In the genomic region with DNA sequence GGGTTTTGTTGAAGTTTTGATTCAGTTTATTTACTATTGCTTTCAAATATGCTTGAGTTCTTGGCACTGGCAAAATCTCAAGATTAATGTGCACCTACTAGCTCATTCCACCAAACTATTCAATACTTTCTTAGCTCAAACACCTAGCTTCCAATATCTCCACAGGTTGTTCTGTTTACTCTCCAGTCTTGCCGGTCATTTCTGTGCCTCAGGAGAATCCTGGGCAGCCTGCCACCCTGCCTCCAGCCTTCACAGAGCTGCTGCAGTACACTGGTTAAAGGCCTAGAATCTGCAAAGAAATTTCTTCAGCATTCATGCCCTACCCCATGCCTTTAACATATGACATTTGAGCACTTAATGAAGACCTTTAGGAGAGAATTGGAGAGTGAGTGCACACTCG, we compare ENCODE assay signal across 19 cellular contexts.
"Had no signal": no experiment of that assay in that cellular context is flagged by ENCODE, and none has a peak within 500 bp of the region (broad histone marks: within the 10 kb centered on the region; RNA-seq: fewer than 3 reads in every experiment).

No MANE protein-coding gene starts in this region.

- FAIRE-seq: small intestine had no signal

- H3K36me3 Mint-ChIP-seq: brain; natural killer cell treated with Interleukin-12 subunit alpha and Interleukin-12 subunit beta and Interleukin-15 and Interleukin-18, amount 100 ng/mL, for 72 hours; type B pancreatic cell had no signal

- ATAC-seq: activated CD4-positive, CD25-positive, alpha-beta regulatory T cell treated with anti-CD3 and anti-CD28 coated beads, Interleukin-2, amount 50 U/mL, for 24 hours; esophagus mucosa; natural killer cell treated with Interleukin-12 subunit alpha and Interleukin-12 subunit beta and Interleukin-15 and Interleukin-18, amount 100 ng/mL, for 72 hours; right cardiac atrium had no signal

- H3K27ac ChIP-seq: coronary artery, prostate gland had no signal

- H3K36me3 ChIP-seq: prostate gland had no signal

- H3K4me3 Mint-ChIP-seq: brain; natural killer cell treated with Interleukin-12 subunit alpha and Interleukin-12 subunit beta and Interleukin-15 and Interleukin-18, amount 100 ng/mL, for 72 hours; type B pancreatic cell had no signal

- H3K4me1 ChIP-seq: prostate gland had no signal

- H3K4me3 ChIP-seq: coronary artery, prostate gland had no signal

- DNase-seq: activated CD4-positive, alpha-beta T cell treated with anti-CD3 and anti-CD28 coated beads, Interleukin-2, amount 50 U/mL, for 1 hour; activated naive CD4-positive, alpha-beta T cell treated with anti-CD3 and anti-CD28 coated beads, Interleukin-2, amount 50 U/mL, for 16 hours; central memory CD4-positive, alpha-beta T cell; hippocampal formation; mesendoderm; small intestine; stimulated activated CD4-positive, alpha-beta T cell treated with anti-CD3 and anti-CD28 coated beads, Interleukin-4, amount 100 ng/mL, for 4 hours; stimulated activated CD8-positive, alpha-beta memory T cell treated with anti-CD3 and anti-CD28 coated beads, Interleukin-4, amount 100 ng/mL, for 48 hours; stimulated activated naive CD4-positive, alpha-beta T cell treated with Interleukin-2 at 50 U/mL for 16 hours; T1000 had no signal

- H3K9me3 Mint-ChIP-seq: activated T-helper 2 cell treated with anti-CD3 and anti-CD28 coated beads, Interferon-gamma antibody, Interleukin-2, Interleukin-4, amounts not matched to agents 10 μg/mL and 5 μg/mL and 100 μg/mL, durations not matched to agents 14 hours and 24 hours and 36 hours; natural killer cell treated with Interleukin-12 subunit alpha and Interleukin-12 subunit beta and Interleukin-15 and Interleukin-18, amount 100 ng/mL, for 72 hours; type B pancreatic cell had no signal

- H3K27ac Mint-ChIP-seq: activated T-helper 2 cell treated with anti-CD3 and anti-CD28 coated beads, Interferon-gamma antibody, Interleukin-2, Interleukin-4, amounts not matched to agents 10 μg/mL and 5 μg/mL and 100 μg/mL, durations not matched to agents 14 hours and 24 hours and 36 hours; brain; natural killer cell treated with Interleukin-12 subunit alpha and Interleukin-12 subunit beta and Interleukin-15 and Interleukin-18, amount 100 ng/mL, for 72 hours; type B pancreatic cell had no signal

- H3K9me3 ChIP-seq: prostate gland had no signal
